Comparison of ENCODE assay signal across 15 cellular contexts in the genomic region with DNA sequence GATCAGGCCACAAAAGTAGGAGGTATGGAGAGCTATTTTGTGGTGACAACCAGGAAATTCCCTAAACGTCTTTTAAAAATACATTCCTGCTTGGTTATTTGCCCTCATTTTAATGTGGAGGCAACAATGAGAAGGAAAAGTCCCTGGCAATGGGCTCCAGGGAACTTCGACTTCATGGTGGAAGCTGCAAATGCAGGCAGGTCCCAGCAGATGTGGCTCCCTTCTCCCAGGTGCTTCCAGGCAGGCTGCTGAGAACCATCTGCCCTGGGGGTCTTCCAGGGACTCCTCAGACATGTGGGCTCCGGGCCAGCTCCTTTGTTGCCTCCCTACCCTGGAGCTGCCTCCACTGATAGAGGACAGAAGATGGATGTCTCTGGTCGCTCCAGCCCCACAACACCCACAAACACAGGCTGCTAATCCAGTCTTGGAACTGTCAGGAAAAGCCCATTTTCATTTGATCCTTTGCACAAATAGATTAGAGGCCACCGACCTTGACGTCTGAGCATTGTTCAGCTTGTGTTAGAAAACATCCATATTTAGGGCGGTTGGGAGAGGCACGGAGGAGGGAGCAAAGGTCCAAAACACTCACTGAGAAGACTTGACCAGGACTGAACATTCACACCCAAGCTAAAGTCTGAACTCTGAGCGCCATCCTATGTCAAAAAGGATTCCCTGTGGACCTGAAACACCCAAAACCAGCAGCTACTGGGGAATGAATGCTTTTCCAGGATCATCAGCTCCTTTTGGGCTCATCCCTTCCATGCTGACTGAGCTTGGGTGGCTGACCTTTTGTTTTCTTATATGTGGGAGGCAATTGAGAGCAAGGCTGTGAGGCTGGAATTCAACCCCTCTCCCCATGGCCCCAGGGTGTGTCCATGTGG. TPM values are rescaled to one million over a fixed set of nuclear protein-coding genes. Genes with fewer than 3 reads are reported as not detected.
DNase-seq lines count a peak whose midpoint lies in the region; ATAC-seq and TF ChIP-seq lines count a peak whose summit lies in the region.
"Had no signal": no experiment of that assay in that cellular context is flagged by ENCODE, and none has a peak within 500 bp of the region (broad histone marks: within the 10 kb centered on the region; RNA-seq: fewer than 3 reads in every experiment).

No MANE protein-coding gene starts in this region.

- in situ Hi-C loops in astrocyte of the spinal cord (cut with HindIII; ENCODE audit: low sequenced_read_pairs), result no loop called here

- no peak for TF ChIP-seq EP300 in suprapubic skin (IDR thresholded peaks at IDR 0.05)

- TF ChIP-seq CTCF in astrocyte of the spinal cord (IDR thresholded peaks at IDR 0.05; ENCODE audit: low read depth, low read length), result peak; percentile 25
- no peak for TF ChIP-seq CTCF in suprapubic skin (IDR thresholded peaks at IDR 0.05)

- H3K9me3 ChIP-seq in suprapubic skin, result no peaks in the 10 kb centered on the region
- H3K9me3 ChIP-seq: gastrocnemius medialis, upper lobe of left lung had no signal

- 39% methylated on average over 5 of the region's 9 CpGs for whole genome bisulfite sequencing in suprapubic skin

- H3K27me3 ChIP-seq in suprapubic skin, result no peaks in the 10 kb centered on the region
- H3K27me3 ChIP-seq: gastrocnemius medialis, upper lobe of left lung had no signal

- ATAC-seq in left colon (peak; percentile 60), HG03432 (IDR thresholded peaks at IDR 0.05; ENCODE audit: unreplicated experiment) (no peak)
- ATAC-seq: gastrocnemius medialis, WTC11 had no signal

- DNase-seq in activated CD8-positive, alpha-beta memory T cell treated with anti-CD3 and anti-CD28 coated beads for 24 hours, result peak; percentile 21
- no peak for DNase-seq in activated CD8-positive, alpha-beta memory T cell treated with anti-CD3 and anti-CD28 coated beads, Interleukin-2, amount 50 U/mL, for 48 hours
- DNase-seq in astrocyte of the spinal cord (ENCODE audit: low read depth, low spot score) (peak; percentile 27), left colon (no peak), suprapubic skin (ENCODE audit: low spot score in 2 of 2) (peak; percentile 49 to 67), NCI-H748 treated with DMSO at 0.1 percent for 48 hours (lab: John Stamatoyannopoulos, UW) (no peak)
- DNase-seq in NK-92 treated with Interleukin-12 subunit alpha and Interleukin-12 subunit beta, amount 100 ng/mL, for 24 hours (lab: John Stamatoyannopoulos, UW), result no peak
- DNase-seq: activated naive CD8-positive, alpha-beta T cell treated with anti-CD3 and anti-CD28 coated beads for 36 hours; gastrocnemius medialis; kidney; NCI-H187; stimulated activated CD4-positive, alpha-beta T cell treated with anti-CD3 and anti-CD28 coated beads, Interleukin-12 subunit alpha, Interleukin-12 subunit beta, amount 100 ng/mL, for 4 hours had no signal

- H3K4me1 ChIP-seq in suprapubic skin, result peaks cover 20% of the 10 kb centered on the region

- no peaks in the 10 kb centered on the region for H3K36me3 ChIP-seq in suprapubic skin
- H3K36me3 ChIP-seq: gastrocnemius medialis, upper lobe of left lung had no signal

- H3K4me3 ChIP-seq in astrocyte of the spinal cord (ENCODE audit: low read depth, low read length), result no peak overlapping the region
- H3K4me3 ChIP-seq in suprapubic skin, result no peak overlapping the region
- H3K4me3 ChIP-seq: gastrocnemius medialis, upper lobe of left lung had no signal

- H3K27ac ChIP-seq in suprapubic skin, result no peak overlapping the region
- H3K27ac ChIP-seq: gastrocnemius medialis had no signal

- TF ChIP-seq POLR2A in suprapubic skin (IDR thresholded peaks at IDR 0.05), result no peak

- intact Hi-C loops in left colon (cut with DNase I, micrococcal nuclease), result no loop called here

RNA-seq across cellular contexts. Expression of gene SLCO2A1, which starts 30.2 kb away (rescaled TPM):
- total RNA-seq in left colon (10 to 100 TPM; 50.6 to 57.7 TPM), suprapubic skin (10 to 100 TPM; 25.0 to 38.7 (median 29.4) TPM)

Comparison
In these comparisons a context has a peak if more than half of its experiments do, and no peak if none do; other contexts are left out.
1. DNase-seq: peak in activated CD8-positive, alpha-beta memory T cell treated with anti-CD3 and anti-CD28 coated beads for 24 hours (single experiment), astrocyte of the spinal cord (single experiment) and suprapubic skin (2 of 2); none in activated CD8-positive, alpha-beta memory T cell treated with anti-CD3 and anti-CD28 coated beads, Interleukin-2, amount 50 U/mL, for 48 hours (single experiment), left colon (0 of 2), NK-92 treated with Interleukin-12 subunit alpha and Interleukin-12 subunit beta, amount 100 ng/mL, for 24 hours (single experiment) and NCI-H748 treated with DMSO at 0.1 percent for 48 hours (single experiment).